In the genomic region with DNA sequence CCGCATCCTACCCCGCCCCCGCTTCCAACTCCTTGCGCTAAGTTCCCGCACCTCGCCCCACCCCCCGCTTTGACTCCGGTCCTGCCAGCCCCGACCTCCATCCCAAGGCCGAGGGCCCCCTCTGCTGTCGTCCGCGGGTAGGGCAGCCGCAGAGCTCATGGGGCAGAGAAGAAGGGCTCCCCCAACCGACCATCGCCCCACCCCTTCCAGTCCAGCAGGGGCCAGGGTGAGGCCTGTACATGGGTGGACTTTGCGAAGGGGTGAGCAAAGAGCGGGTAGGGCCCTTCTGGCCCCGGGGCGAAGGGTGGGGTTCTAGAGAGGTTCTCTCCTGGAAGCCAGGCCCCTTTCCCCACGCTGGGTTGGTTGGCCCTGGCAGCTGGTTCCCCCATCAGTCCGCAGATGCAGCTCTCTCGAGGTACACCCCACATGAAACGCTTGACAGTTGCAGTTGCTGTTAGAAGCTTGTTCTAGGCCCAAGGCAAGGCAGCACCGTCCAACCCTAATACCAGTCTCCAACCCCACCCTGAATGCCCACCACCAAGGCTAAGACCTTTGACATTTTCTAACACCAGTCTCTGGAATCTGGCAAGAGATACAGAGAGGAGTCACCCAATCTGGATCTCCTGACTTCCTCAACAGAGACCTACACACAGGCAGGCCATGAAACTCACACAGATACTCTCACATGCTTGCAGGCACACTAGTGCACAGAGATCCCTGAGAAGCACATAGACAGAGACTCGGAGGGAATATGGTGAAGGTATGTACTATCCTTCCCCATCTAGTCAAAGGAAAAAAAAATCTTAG, we compare ENCODE assay signal across 9 cellular contexts. TPM values are rescaled to one million over a fixed set of nuclear protein-coding genes. Genes with fewer than 3 reads are reported as not detected.
A peak's percentile ranks its signal among the peaks of the same experiment; 100 is the strongest.
DNase-seq lines count a peak whose midpoint lies in the region; ATAC-seq, FAIRE-seq and TF ChIP-seq lines count a peak whose summit lies in the region.
"Had no signal": no experiment of that assay in that cellular context is flagged by ENCODE, and none has a peak within 500 bp of the region (broad histone marks: within the 10 kb centered on the region; RNA-seq: fewer than 3 reads in every experiment).

No MANE protein-coding gene starts in this region.

- peak overlapping the region; percentile 92 for H3K27ac ChIP-seq in Karpas-422 (ENCODE audit: low read length)

- H3K4me3 Mint-ChIP-seq in CD14-positive monocyte (peak overlapping the region; percentile 94 to 95), natural killer cell (peak overlapping the region; percentile 93)
- peak overlapping the region; percentile 89 for H3K4me3 Mint-ChIP-seq in activated T-helper 17 cell treated with anti-CD3 and anti-CD28 coated beads, Interleukin-2, amount 50 U/mL, for 72 hours
- H3K4me3 Mint-ChIP-seq in stimulated activated memory B cell treated with anti-CD40 and anti-IgM and Interleukin-4, amounts not matched to agents 10 μg/mL and 1 μg/mL and 100 μg/mL, for 72 hours = peak overlapping the region; percentile 87

- H3K27me3 ChIP-seq in Karpas-422 (ENCODE audit: low read length) = no peaks in the 10 kb centered on the region

- H3K4me2 ChIP-seq in Karpas-422 (ENCODE audit: low read depth, low read length, poor library complexity, severe bottlenecking) = peak overlapping the region; percentile 85

- DNase-seq in CD14-positive monocyte (ENCODE audit: low spot score) (peak; percentile 91), Karpas-422 (peak; percentile 98), RCC 7860 (ENCODE audit: low spot score) (peak; percentile 62), fibroblast of peridontal ligament (ENCODE audit: extremely low read depth) (peak; percentile 87), natural killer cell (peak; percentile 97)

- H3K9me3 ChIP-seq in Karpas-422 (ENCODE audit: low read length) = no peaks in the 10 kb centered on the region

- H3K9me2 ChIP-seq in Karpas-422 (replicated peaks; ENCODE audit: insufficient read depth, low read length) = no peaks in the 10 kb centered on the region

- H3K4me3 ChIP-seq in Karpas-422 (ENCODE audit: low read length) = peak overlapping the region; percentile 73

- H4K20me1 ChIP-seq in Karpas-422 (ENCODE audit: insufficient read depth, low read depth, low read length) = no peaks in the 10 kb centered on the region

- H3K9me3 Mint-ChIP-seq in CD14-positive monocyte = no peaks in the 10 kb centered on the region
- H3K9me3 Mint-ChIP-seq in activated T-helper 17 cell treated with anti-CD3 and anti-CD28 coated beads, Interleukin-2, amount 50 U/mL, for 72 hours = no peaks in the 10 kb centered on the region
- H3K9me3 Mint-ChIP-seq in natural killer cell = no peaks in the 10 kb centered on the region
- no peaks in the 10 kb centered on the region for H3K9me3 Mint-ChIP-seq in stimulated activated memory B cell treated with anti-CD40 and anti-IgM and Interleukin-4, amounts not matched to agents 10 μg/mL and 1 μg/mL and 100 μg/mL, for 72 hours

- H3K36me3 Mint-ChIP-seq in CD14-positive monocyte (no peaks in the 10 kb centered on the region), natural killer cell (no peaks in the 10 kb centered on the region)
- H3K36me3 Mint-ChIP-seq in activated T-helper 17 cell treated with anti-CD3 and anti-CD28 coated beads, Interleukin-2, amount 50 U/mL, for 72 hours (ENCODE audit: low read depth) = no peaks in the 10 kb centered on the region
- no peaks in the 10 kb centered on the region for H3K36me3 Mint-ChIP-seq in stimulated activated memory B cell treated with anti-CD40 and anti-IgM and Interleukin-4, amounts not matched to agents 10 μg/mL and 1 μg/mL and 100 μg/mL, for 72 hours

- peak overlapping the region; percentile 85 for H3K9ac ChIP-seq in Karpas-422 (ENCODE audit: low read length)

- peak overlapping the region; percentile 78 for H2AFZ ChIP-seq in Karpas-422 (ENCODE audit: low read length)

- peaks cover 0 to 13% (median 2%) of the 10 kb centered on the region in 3 donors for H3K27me3 Mint-ChIP-seq in CD14-positive monocyte (ENCODE audit: low read depth in 3 of 3)
- H3K27me3 Mint-ChIP-seq in activated T-helper 17 cell treated with anti-CD3 and anti-CD28 coated beads, Interleukin-2, amount 50 U/mL, for 72 hours = no peaks in the 10 kb centered on the region
- H3K27me3 Mint-ChIP-seq in natural killer cell (ENCODE audit: low read depth in 2 of 2) = no peaks in the 10 kb centered on the region
- H3K27me3 Mint-ChIP-seq in stimulated activated memory B cell treated with anti-CD40 and anti-IgM and Interleukin-4, amounts not matched to agents 10 μg/mL and 1 μg/mL and 100 μg/mL, for 72 hours = peaks cover 9% of the 10 kb centered on the region

- no peak for FAIRE-seq in RCC 7860 (lab: Jason Lieb, UNC)

- H3K4me1 ChIP-seq in Karpas-422 (ENCODE audit: low read length) = peaks cover 49% of the 10 kb centered on the region

- H3K27ac Mint-ChIP-seq in CD14-positive monocyte (peak overlapping the region; percentile 23 to 100 (median 99)), natural killer cell (peak overlapping the region; percentile 92 to 96)
- peak overlapping the region; percentile 97 for H3K27ac Mint-ChIP-seq in activated T-helper 17 cell treated with anti-CD3 and anti-CD28 coated beads, Interleukin-2, amount 50 U/mL, for 72 hours
- peak overlapping the region; percentile 93 for H3K27ac Mint-ChIP-seq in stimulated activated memory B cell treated with anti-CD40 and anti-IgM and Interleukin-4, amounts not matched to agents 10 μg/mL and 1 μg/mL and 100 μg/mL, for 72 hours

- H3K4me1 Mint-ChIP-seq in CD14-positive monocyte (peaks cover 8% of the 10 kb centered on the region), natural killer cell (peaks cover 11 to 28% of the 10 kb centered on the region in 2 donors)
- H3K4me1 Mint-ChIP-seq in activated T-helper 17 cell treated with anti-CD3 and anti-CD28 coated beads, Interleukin-2, amount 50 U/mL, for 72 hours = peaks cover 8% of the 10 kb centered on the region
- peaks cover 40% of the 10 kb centered on the region for H3K4me1 Mint-ChIP-seq in stimulated activated memory B cell treated with anti-CD40 and anti-IgM and Interleukin-4, amounts not matched to agents 10 μg/mL and 1 μg/mL and 100 μg/mL, for 72 hours

- no peaks in the 10 kb centered on the region for H3K36me3 ChIP-seq in Karpas-422 (ENCODE audit: insufficient read depth, low read length)

- peak; percentile 77 for TF ChIP-seq CTCF in CD14-positive monocyte (IDR thresholded peaks at IDR 0.05)
- peak; percentile 73 for TF ChIP-seq CTCF in natural killer cell (IDR thresholded peaks at IDR 0.05)

- ATAC-seq in GM21447 (IDR thresholded peaks at IDR 0.05; ENCODE audit: unreplicated experiment) (peak; percentile 44), natural killer cell (peak; percentile 83 to 88 (median 83))
- ATAC-seq in activated T-helper 17 cell treated with anti-CD3 and anti-CD28 coated beads, Interleukin-2, amount 50 U/mL, for 72 hours (replicated peaks) = peak; percentile 79
- peak; percentile 85 for ATAC-seq in stimulated activated memory B cell treated with anti-CD40 and anti-IgM and Interleukin-4, amounts not matched to agents 10 μg/mL and 1 μg/mL and 100 μg/mL, for 72 hours

- no peaks in the 10 kb centered on the region for H3K79me2 ChIP-seq in Karpas-422 (ENCODE audit: low read length)

- intact Hi-C loops in CD14-positive monocyte (cut with micrococcal nuclease) = loop anchor here (1.0 to 10.0 kb wide), 9 partner anchors 29 to 1071 kb away; a partner anchor contains a TSS
- intact Hi-C loops in natural killer cell (cut with micrococcal nuclease) = loop anchor here (1.0 to 5.0 kb wide), 5 partner anchors 37 to 395 kb away; no protein-coding TSS in a partner anchor

RNA-seq across cellular contexts. Expression of a gene that starts 25.3 kb away (rescaled TPM):
- not detected for polyA plus RNA-seq in CD14-positive monocyte
- 9.2 and 28.5 TPM in 2 replicates for total RNA-seq in Karpas-422 (2014; rRNA removed; shearing (Covaris generic); ENCODE audit: low replicate concordance)
- 1 to 10 TPM in 1 of 2 donors, under 1 TPM in 1; 0.24 to 4.5 TPM for total RNA-seq in activated T-helper 17 cell treated with anti-CD3 and anti-CD28 coated beads, Interleukin-2, amount 50 U/mL, for 72 hours
- 10 to 100 TPM in 2 of 3 donors, 1 to 10 TPM in 1; 7.6 to 19.9 (median 12.8) TPM for total RNA-seq in natural killer cell

RNA-seq across cellular contexts. Expression of a gene that starts 26.4 kb away (rescaled TPM):
- not detected for polyA plus RNA-seq in CD14-positive monocyte
- total RNA-seq in Karpas-422 (2014; rRNA removed; shearing (Covaris generic); ENCODE audit: low replicate concordance) = not detected in 2 replicates
- total RNA-seq in activated T-helper 17 cell treated with anti-CD3 and anti-CD28 coated beads, Interleukin-2, amount 50 U/mL, for 72 hours = 1 to 10 TPM in 1 of 2 donors, under 1 TPM in 1; 0.84 to 1.8 TPM
- under 1 TPM in 2 of 3 donors, not detected in 1; 0.54 to 0.68 TPM for total RNA-seq in natural killer cell
- total RNA-seq: activated CD8-positive, alpha-beta memory T cell treated with anti-CD3 and anti-CD28 coated beads for 36 hours had no signal

Comparison
In these comparisons a context has a peak if more than half of its experiments do, and no peak if none do; other contexts are left out.
1. Peak in every context shown above with its lines: DNase-seq, ATAC-seq, H3K4me3 ChIP-seq and H3K27ac ChIP-seq.